Comparison of ENCODE assay signal across 11 cellular contexts in the genomic region with DNA sequence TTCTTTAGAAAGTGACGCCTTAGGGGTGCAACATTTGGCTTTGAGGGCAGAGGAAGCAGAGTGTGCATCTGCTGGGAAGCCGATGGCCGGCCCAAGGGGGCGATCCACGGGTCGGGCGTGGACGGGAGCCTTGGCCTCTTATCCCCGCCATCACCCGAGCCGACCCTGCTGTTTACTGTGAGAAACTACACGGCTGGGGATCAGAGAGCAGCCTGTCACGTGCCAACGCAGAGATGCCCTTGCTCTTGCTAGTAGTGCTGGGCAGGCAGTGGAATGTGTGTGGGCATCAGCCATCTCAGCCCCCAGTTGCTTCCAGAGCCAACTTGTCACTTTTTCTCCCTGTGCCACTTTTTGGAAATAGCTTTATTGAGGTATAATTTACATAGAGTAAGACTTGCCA. TPM values are rescaled to one million over a fixed set of nuclear protein-coding genes. Genes with fewer than 3 reads are reported as not detected.
A peak's percentile ranks its signal among the peaks of the same experiment; 100 is the strongest.
DNase-seq lines count a peak whose midpoint lies in the region; ATAC-seq and TF ChIP-seq lines count a peak whose summit lies in the region.
"Had no signal": no experiment of that assay in that cellular context is flagged by ENCODE, and none has a peak within 500 bp of the region (broad histone marks: within the 10 kb centered on the region; RNA-seq: fewer than 3 reads in every experiment).

No MANE protein-coding gene starts in this region.

- H3K4me1 ChIP-seq in IMR-90 (ENCODE audit: control insufficient read depth, insufficient read depth, low read length): peaks cover 19% of the 10 kb centered on the region
- H3K4me1 ChIP-seq in lower lobe of right lung: peaks cover 61% of the 10 kb centered on the region
- H3K4me1 ChIP-seq in stomach smooth muscle (ENCODE audit: control insufficient read depth, insufficient read depth, low read length): peaks cover 36% of the 10 kb centered on the region
- H3K4me1 ChIP-seq in CD4-positive, alpha-beta memory T cell (ENCODE audit: insufficient read depth, low read length): peaks cover 3% of the 10 kb centered on the region

- peak overlapping the region; percentile 39 for H2AK9ac ChIP-seq in IMR-90 (replicated peaks; ENCODE audit: low read depth, low read length, poor library complexity)

- H3K4ac ChIP-seq in IMR-90 (ENCODE audit: low read depth, low read length): no peak overlapping the region

- no peak overlapping the region for H2BK15ac ChIP-seq in IMR-90 (ENCODE audit: low read depth, low read length)

- H2BK120ac ChIP-seq in IMR-90 (ENCODE audit: low read depth, low read length): no peak overlapping the region

- no peak overlapping the region for H3K14ac ChIP-seq in IMR-90 (replicated peaks; ENCODE audit: low read depth, low read length)

- H4K5ac ChIP-seq in IMR-90 (ENCODE audit: low read depth, low read length): no peak overlapping the region

- H2AK5ac ChIP-seq in IMR-90 (ENCODE audit: low read depth, low read length): no peak overlapping the region; the same call in 1 of the 2 replicates

- no peaks in the 10 kb centered on the region for H3K27me3 Mint-ChIP-seq in CD4-positive, alpha-beta memory T cell

- intact Hi-C loops in IMR-90 (cut with micrococcal nuclease) (no loop called here), lower lobe of right lung (cut with DNase I) (no loop called here)
- intact Hi-C loops in CD4-positive, alpha-beta memory T cell (cut with micrococcal nuclease): no loop called here

- no peaks in the 10 kb centered on the region for H3K9me3 Mint-ChIP-seq in CD4-positive, alpha-beta memory T cell
- H3K9me3 Mint-ChIP-seq: T-helper 1 cell treated with Interleukin-12 subunit alpha and Interleukin-12 subunit beta and Interleukin-4 antibody, amounts not matched to agents 30 μg/mL and 1 μg/mL, for 36 hours had no signal

- dilution Hi-C loops in IMR-90 (cut with HindIII; ENCODE audit: low sequenced_read_pairs, unreplicated experiment): no loop called here

- H3K23ac ChIP-seq in IMR-90 (ENCODE audit: low read depth, low read length): no peak overlapping the region

- H3K9ac ChIP-seq in IMR-90 (ENCODE audit: low read depth, low read length) (no peak overlapping the region), stomach smooth muscle (ENCODE audit: low read length in 2 of 2) (no peak overlapping the region)

- no peak overlapping the region for H3K27ac Mint-ChIP-seq in CD4-positive, alpha-beta memory T cell
- H3K27ac Mint-ChIP-seq: T-helper 1 cell treated with Interleukin-12 subunit alpha and Interleukin-12 subunit beta and Interleukin-4 antibody, amounts not matched to agents 30 μg/mL and 1 μg/mL, for 36 hours had no signal

- in situ Hi-C loops in IMR-90 (cut with MboI; ENCODE audit: low sequenced_read_pairs) (no loop called here), GM13976 (cut with MboI; ENCODE audit: low sequenced_read_pairs, unreplicated experiment) (no loop called here)

- peaks cover 20 to 73% of the 10 kb centered on the region in 2 donors for H3K36me3 Mint-ChIP-seq in CD4-positive, alpha-beta memory T cell

- WGBS in IMR-90 (ENCODE audit: extremely low coverage in 2 of 2, insufficient read length in 1 of 2), 2 experiments: no CpG with 5 or more reads among the region's 14 CpGs

- H3K27me3 ChIP-seq in IMR-90 (ENCODE audit: control insufficient read depth, insufficient read depth, low read length) (no peaks in the 10 kb centered on the region), lower lobe of right lung (ENCODE audit: low read depth) (no peaks in the 10 kb centered on the region), stomach smooth muscle (ENCODE audit: control insufficient read depth in 1 of 2, insufficient read depth in 2 of 2, low read length in 2 of 2) (no peaks in the 10 kb centered on the region)
- H3K27me3 ChIP-seq in CD4-positive, alpha-beta memory T cell (ENCODE audit: insufficient read depth, low read length): no peaks in the 10 kb centered on the region

- ATAC-seq in IMR-90 (ENCODE audit: low read depth) (no peak), lower lobe of right lung (no peak)

- H3K79me1 ChIP-seq in IMR-90 (ENCODE audit: low read depth in 1 of 2, low read length in 2 of 2): peaks cover 49 to 91% of the 10 kb centered on the region in 2 experiments

- H3K36me3 ChIP-seq in IMR-90 (ENCODE audit: control insufficient read depth, insufficient read depth, low read length) (peaks cover 39% of the 10 kb centered on the region), lower lobe of right lung (peaks cover 62% of the 10 kb centered on the region), stomach smooth muscle (ENCODE audit: control insufficient read depth in 2 of 2, insufficient read depth in 2 of 2, low read length in 2 of 2) (peaks cover 18 to 32% of the 10 kb centered on the region in 2 donors)
- peaks cover 56% of the 10 kb centered on the region for H3K36me3 ChIP-seq in CD4-positive, alpha-beta memory T cell (ENCODE audit: insufficient read depth, low read length)

- H3K4me3 ChIP-seq in IMR-90 (ENCODE audit: insufficient read depth, low read depth, low read length) (no peak overlapping the region), lower lobe of right lung (no peak overlapping the region), stomach smooth muscle (ENCODE audit: low read length in 2 of 2) (no peak overlapping the region)
- H3K4me3 ChIP-seq in CD4-positive, alpha-beta memory T cell (ENCODE audit: low read length in 2 of 2): no peak overlapping the region

- no TSS peak for BruUV-seq in IMR-90 (replicated peaks; lab: Mats Ljungman, UMichigan)

- CTCF ChIA-PET in IMR-90 (lab: Yijun Ruan, JAX): no interaction called here
- CTCF ChIA-PET in CD4-positive, alpha-beta memory T cell (lab: Charles Lee; ENCODE audit: partially characterized antibody): no interaction called here

- no peak for TF ChIP-seq CTCF in IMR-90 (conservative IDR thresholded peaks at IDR 0.05; ENCODE audit: low read depth, low read length)
- no peak for TF ChIP-seq CTCF in lower lobe of right lung (IDR thresholded peaks at IDR 0.05)
- no peak for TF ChIP-seq CTCF in GM13976 (IDR thresholded peaks at IDR 0.05; ENCODE audit: borderline replicate concordance, control extremely low read depth, extremely low read depth, insufficient read depth, missing control alignments)

- H3K27ac ChIP-seq in IMR-90 (ENCODE audit: insufficient read depth, low read length) (no peak overlapping the region), lower lobe of right lung (peak overlapping the region; percentile 64), stomach smooth muscle (ENCODE audit: low read length) (peak overlapping the region; percentile 85)
- H3K27ac ChIP-seq in CD4-positive, alpha-beta memory T cell (ENCODE audit: low read depth, low read length): no peak overlapping the region

- peaks cover 10 to 27% (median 11%) of the 10 kb centered on the region in 4 donors for H3K4me1 Mint-ChIP-seq in CD4-positive, alpha-beta memory T cell

- H2AFZ ChIP-seq in IMR-90 (replicated peaks; ENCODE audit: low read length, poor library complexity): no peak overlapping the region

- H3K18ac ChIP-seq in IMR-90 (ENCODE audit: low read depth, low read length): no peak overlapping the region

- H2BK20ac ChIP-seq in IMR-90 (ENCODE audit: low read depth, low read length): no peak overlapping the region

- H4K20me1 ChIP-seq in IMR-90 (ENCODE audit: insufficient read depth, low read length): peaks cover 65% of the 10 kb centered on the region

- POLR2A ChIA-PET in IMR-90 (lab: Charles Lee; ENCODE audit: unreplicated experiment): no interaction called here
- POLR2A ChIA-PET in CD4-positive, alpha-beta memory T cell (lab: Charles Lee; ENCODE audit: partially characterized antibody): no interaction called here

- DNase-seq in IMR-90 (no peak), cerebellum (ENCODE audit: low spot score) (peak; percentile 57), lower lobe of right lung (no peak), GM13976 (ENCODE audit: low spot score) (no peak), AG20443 (ENCODE audit: low spot score) (no peak)
- DNase-seq in activated CD4-positive, alpha-beta T cell treated with anti-CD3 and anti-CD28 coated beads for 1 hour: no peak
- no peak for DNase-seq in CD4-positive, alpha-beta memory T cell
- DNase-seq: kidney glomerular epithelial cell, NCI-H1417 treated with DMSO at 0.1 percent for 48 hours had no signal

- H2BK5ac ChIP-seq in IMR-90 (ENCODE audit: low read depth, low read length, poor library complexity, severe bottlenecking): no peak overlapping the region

- H3K9me3 ChIP-seq in IMR-90 (ENCODE audit: control insufficient read depth, insufficient read depth, low read length): no peaks in the 10 kb centered on the region
- no peaks in the 10 kb centered on the region for H3K9me3 ChIP-seq in lower lobe of right lung
- H3K9me3 ChIP-seq in stomach smooth muscle (ENCODE audit: control insufficient read depth in 2 of 2, low read length in 2 of 2): no peaks in the 10 kb centered on the region
- no peaks in the 10 kb centered on the region for H3K9me3 ChIP-seq in CD4-positive, alpha-beta memory T cell (ENCODE audit: control insufficient read depth in 1 of 2, low read length in 2 of 2)

- H3K56ac ChIP-seq in IMR-90 (ENCODE audit: extremely low read depth, insufficient read depth, low read length): no peak overlapping the region

- no peak overlapping the region for H4K8ac ChIP-seq in IMR-90 (ENCODE audit: low read depth in 2 of 2, low read length in 2 of 2)

- TF ChIP-seq POLR2A in IMR-90 (IDR thresholded peaks at IDR 0.05; ENCODE audit: low read depth, low read length): no peak

- no peak for TF ChIP-seq RAD21 in IMR-90 (IDR thresholded peaks at IDR 0.05; ENCODE audit: low read length)

- H4K91ac ChIP-seq in IMR-90 (ENCODE audit: insufficient read depth, low read depth, low read length): no peak overlapping the region

- H3K4me3 Mint-ChIP-seq in CD4-positive, alpha-beta memory T cell: no peak overlapping the region
- H3K4me3 Mint-ChIP-seq: T-helper 1 cell treated with Interleukin-12 subunit alpha and Interleukin-12 subunit beta and Interleukin-4 antibody, amounts not matched to agents 30 μg/mL and 1 μg/mL, for 36 hours had no signal

- H3K9me1 ChIP-seq in IMR-90 (ENCODE audit: insufficient read depth, low read length): peaks cover 40% of the 10 kb centered on the region

- H3K4me2 ChIP-seq in IMR-90 (ENCODE audit: low read depth, low read length): no peak overlapping the region

RNA-seq across cellular contexts. Expression of a gene that starts 26.7 kb away (rescaled TPM):
- under 0.01 TPM in 1 of 2 replicates, not detected in the other for total RNA-seq in IMR-90 (2012; rRNA removed)
- 0.27 and 0.39 TPM in 2 replicates for polyA plus RNA-seq in IMR-90 (2012; rRNA removed)
- polyA plus RNA-seq in IMR-90 (2012; cell fraction: cytosol; rRNA removed): 0.04 and 0.36 TPM in 2 replicates
- 0.63 and 1.5 TPM in 2 replicates for polyA plus RNA-seq in IMR-90 (2012; cell fraction: nucleus; rRNA removed; ENCODE audit: low replicate concordance)
- total RNA-seq in cerebellum: 2.1 TPM
- total RNA-seq in lower lobe of right lung: 34.7 TPM
- 1 to 10 TPM in 1 of 2 experiments, under 1 TPM in 1; 0.67 to 1.2 TPM for total RNA-seq in CD4-positive, alpha-beta memory T cell
- under 1 TPM; 0.25 to 0.91 TPM for polyA plus RNA-seq in CD4-positive, alpha-beta memory T cell

RNA-seq across cellular contexts. Expression of a gene that starts 27.4 kb away (rescaled TPM):
- total RNA-seq in IMR-90 (2012; rRNA removed) (70.4 and 82.5 TPM in 2 replicates), cerebellum (39.2 TPM), lower lobe of right lung (73.0 TPM)
- 134 and 139 TPM in 2 replicates for polyA plus RNA-seq in IMR-90 (2012; rRNA removed)
- polyA plus RNA-seq in IMR-90 (2012; cell fraction: cytosol; rRNA removed): 55.1 and 61.0 TPM in 2 replicates
- polyA plus RNA-seq in IMR-90 (2012; cell fraction: nucleus; rRNA removed; ENCODE audit: low replicate concordance): 237 and 250 TPM in 2 replicates
- 100 to 1,000 TPM; 115 to 119 TPM for total RNA-seq in CD4-positive, alpha-beta memory T cell
- 10 to 100 TPM; 69.9 to 80.4 TPM for polyA plus RNA-seq in CD4-positive, alpha-beta memory T cell

RNA-seq across cellular contexts. Expression of a gene that starts 27.6 kb away (rescaled TPM):
- total RNA-seq in IMR-90 (2012; rRNA removed) (7.3 and 8.6 TPM in 2 replicates), cerebellum (14.1 TPM), lower lobe of right lung (39.4 TPM)
- polyA plus RNA-seq in IMR-90 (2012; rRNA removed): 17.4 and 23.7 TPM in 2 replicates
- 6.6 and 9.2 TPM in 2 replicates for polyA plus RNA-seq in IMR-90 (2012; cell fraction: cytosol; rRNA removed)
- 100 and 134 TPM in 2 replicates for polyA plus RNA-seq in IMR-90 (2012; cell fraction: nucleus; rRNA removed; ENCODE audit: low replicate concordance)
- total RNA-seq in CD4-positive, alpha-beta memory T cell: 10 to 100 TPM; 58.3 to 59.1 TPM
- polyA plus RNA-seq in CD4-positive, alpha-beta memory T cell: 10 to 100 TPM in 1 of 2 donors, 1 to 10 TPM in 1; 6.4 to 16.7 TPM

Comparison
In these comparisons a context has a peak if more than half of its experiments do, and no peak if none do; other contexts are left out.
1. H3K27ac ChIP-seq: peak in lower lobe of right lung (single experiment) and stomach smooth muscle (single experiment); none in IMR-90 (single experiment) and CD4-positive, alpha-beta memory T cell (single experiment).
2. RNA of a gene that starts 26.7 kb away (total RNA-seq): 34.7 TPM in lower lobe of right lung (single experiment); 2.1 TPM in cerebellum (single experiment), 0.67 to 1.2 TPM in CD4-positive, alpha-beta memory T cell and under 0.01 TPM in IMR-90; every median in the first group is over 10 times any median in the second.